ENCODE assay signal across 29 cellular contexts in genomic region chr3:88291516-88291915, GRCh38.
"Had no signal": no experiment of that assay in that cellular context is flagged by ENCODE, and none has a peak within 500 bp of the region (broad histone marks: within the 10 kb centered on the region; RNA-seq: fewer than 3 reads in every experiment).

No MANE protein-coding gene starts in this region.

- H3K27me3 ChIP-seq: brain microvascular endothelial cell had no signal

- DNase-seq: activated CD4-positive, alpha-beta T cell treated with anti-CD3 and anti-CD28 coated beads for 1 hour; activated CD4-positive, alpha-beta T cell treated with anti-CD3 and anti-CD28 coated beads for 48 hours; activated CD4-positive, CD25-positive, alpha-beta regulatory T cell; activated CD8-positive, alpha-beta T cell treated with anti-CD3 and anti-CD28 coated beads for 36 hours; activated naive CD4-positive, alpha-beta T cell treated with anti-CD3 and anti-CD28 coated beads, Interleukin-2, amount 10 ng/mL, durations not matched to agents 7 days and 5 days; activated naive CD8-positive, alpha-beta T cell treated with anti-CD3 and anti-CD28 coated beads for 36 hours; activated T-cell treated with anti-CD3 and anti-CD28 coated beads, Interleukin-2, amount 50 U/mL, for 24 hours; amniotic stem cell; aorta; brain microvascular endothelial cell; central memory CD4-positive, alpha-beta T cell; Kasumi-1; KG1; MM.1S; MV-4-11; NCI-H1092; NCI-H1417 treated with DMSO at 0.1 percent for 48 hours; NCI-H1930; NCI-H2081 treated with DMSO at 0.1 percent for 48 hours; NCI-H345; NCI-H524 treated with DMSO at 0.1 percent for 48 hours; NCI-H82; NK-92 treated with Interleukin-12 subunit alpha and Interleukin-12 subunit beta, amount 100 ng/mL, for 24 hours; PC-9; SIG-M5; T1000; WERI-Rb-1 had no signal

- H3K27ac ChIP-seq: brain microvascular endothelial cell, PC-9, RWPE1, WERI-Rb-1 had no signal

- H3K36me3 ChIP-seq: brain microvascular endothelial cell, WERI-Rb-1 had no signal

- ATAC-seq: activated CD8-positive, alpha-beta T cell treated with anti-CD3 and anti-CD28 coated beads for 36 hours; Right ventricle myocardium inferior had no signal

- H3K4me3 ChIP-seq: PC-9 had no signal
